ENCODE assay signal across 10 cellular contexts in genomic region chr17:48335168-48335567, GRCh38.
DNase-seq lines count a peak whose midpoint lies in the region; ATAC-seq, FAIRE-seq and TF ChIP-seq lines count a peak whose summit lies in the region.
"Had no signal": no experiment of that assay in that cellular context is flagged by ENCODE, and none has a peak within 500 bp of the region (broad histone marks: within the 10 kb centered on the region; RNA-seq: fewer than 3 reads in every experiment).

No MANE protein-coding gene starts in this region.

- H3K4me2 ChIP-seq in A549 (no peak overlapping the region), MM.1S (ENCODE audit: low read depth, low read length) (no peak overlapping the region)

- no peak for TF ChIP-seq POLR2A in A549 (IDR thresholded peaks at IDR 0.05; ENCODE audit: low read length)

- FAIRE-seq in A549 (lab: Jason Lieb, UNC), result peak; percentile 23
- peak; percentile 86 for FAIRE-seq in GM19239 (lab: Jason Lieb, UNC)
- peak; percentile 5 for FAIRE-seq in TTC549 (lab: Jason Lieb, UNC)

- H2AFZ ChIP-seq in MM.1S (ENCODE audit: low read length), result no peak overlapping the region

- H3K4me3 ChIP-seq in A549 (no peak overlapping the region), MM.1S (ENCODE audit: low read length) (no peak overlapping the region)

- TF ChIP-seq RAD21 in A549 (conservative IDR thresholded peaks at IDR 0.05 in 1 of 2, IDR thresholded peaks at IDR 0.05 in 1 of 2), result no peak

- H3K4me1 ChIP-seq in A549 (peaks cover 24% of the 10 kb centered on the region), MM.1S (ENCODE audit: low read length) (peaks cover 26% of the 10 kb centered on the region)

- no peak for TF ChIP-seq EP300 in A549 (IDR thresholded peaks at IDR 0.05)

- no peaks in the 10 kb centered on the region for H3K36me3 ChIP-seq in MM.1S (replicated peaks; ENCODE audit: insufficient read depth, low read length)

- no peaks in the 10 kb centered on the region for H3K9me3 Mint-ChIP-seq in mesothelial cell of epicardium
- H3K9me3 Mint-ChIP-seq: CD8-positive, alpha-beta T cell had no signal

- peak overlapping the region; percentile 40 for H3K27ac Mint-ChIP-seq in mesothelial cell of epicardium
- H3K27ac Mint-ChIP-seq: CD14-positive monocyte; CD8-positive, alpha-beta T cell had no signal

- H3K9ac ChIP-seq in MM.1S (ENCODE audit: low read length), result no peak overlapping the region

- no peaks in the 10 kb centered on the region for H3K79me2 ChIP-seq in MM.1S (ENCODE audit: low read length)

- peaks cover 78% of the 10 kb centered on the region for H3K4me1 Mint-ChIP-seq in mesothelial cell of epicardium

- H3K27ac ChIP-seq in A549, result no peak overlapping the region
- no peak overlapping the region for H3K27ac ChIP-seq in MM.1S (ENCODE audit: low read length)

- no peaks in the 10 kb centered on the region for H3K9me2 ChIP-seq in MM.1S (replicated peaks; ENCODE audit: insufficient read depth, low read length)

- POLR2A ChIA-PET in A549 (lab: Yijun Ruan, JAX), result no interaction called here

- no peaks in the 10 kb centered on the region for H3K27me3 ChIP-seq in MM.1S (replicated peaks; ENCODE audit: insufficient read depth, low read length)

- DNase-seq in A549 (ENCODE audit: low read depth in 1 of 2, low spot score in 1 of 2), result no peak
- no peak for DNase-seq in GM19239 (ENCODE audit: insufficient read length, low spot score)
- no peak for DNase-seq in mesothelial cell of epicardium (ENCODE audit: low spot score in 2 of 2, unreplicated experiment in 2 of 2)
- no peak for DNase-seq in MM.1S
- no peak for DNase-seq in DMS79 treated with DMSO at 0.1 percent for 48 hours (lab: John Stamatoyannopoulos, UW)
- DNase-seq: CD8-positive, alpha-beta T cell; GF-D8 had no signal

- CTCF ChIA-PET in A549 (lab: Yijun Ruan, JAX), result interaction anchor here (0.6 to 4.9 kb wide), 52 partner anchors 9 to 318 kb away, joined by 3 to 84 read pairs (median 4); partner anchors contain the start of gene HOXB9

- TF ChIP-seq CTCF in A549 (IDR thresholded peaks at IDR 0.05) (no peak), mesothelial cell of epicardium (IDR thresholded peaks at IDR 0.05; ENCODE audit: unreplicated experiment) (no peak), MM.1S (IDR thresholded peaks at IDR 0.05; ENCODE audit: low read length) (no peak)

- H3K27me3 Mint-ChIP-seq in mesothelial cell of epicardium (ENCODE audit: low read depth), result no peaks in the 10 kb centered on the region

- H3K4me3 Mint-ChIP-seq in mesothelial cell of epicardium, result no peak overlapping the region
- H3K4me3 Mint-ChIP-seq: CD8-positive, alpha-beta T cell had no signal

- no peaks in the 10 kb centered on the region for H3K36me3 Mint-ChIP-seq in mesothelial cell of epicardium
- H3K36me3 Mint-ChIP-seq: CD14-positive monocyte had no signal

- H3F3A ChIP-seq in MM.1S (ENCODE audit: insufficient read depth, low read length), result peaks cover 6% of the 10 kb centered on the region; the same call in 1 of the 2 replicates

- H3K9me3 ChIP-seq in A549 (no peaks in the 10 kb centered on the region), MM.1S (replicated peaks; ENCODE audit: insufficient read depth, low read length) (no peaks in the 10 kb centered on the region)

- no peak for ATAC-seq in A549
- no peak for ATAC-seq in GM21526 (IDR thresholded peaks at IDR 0.05; ENCODE audit: low FRiP score, unreplicated experiment)

- no peaks in the 10 kb centered on the region for H4K20me1 ChIP-seq in MM.1S (ENCODE audit: insufficient read depth, low read length)

TF ChIP-seq in A549, 52 proteins besides CTCF, POLR2A, EP300 and RAD21:
- TF ChIP-seq HMGXB4 (CRISPR knock-in tag; IDR thresholded peaks at IDR 0.05; ENCODE audit: borderline replicate concordance) (no peak), JUNB (IDR thresholded peaks at IDR 0.05) (no peak), KDM1A (IDR thresholded peaks at IDR 0.05; ENCODE audit: low read depth) (no peak), RNF2 (IDR thresholded peaks at IDR 0.05; ENCODE audit: borderline replicate concordance, low read depth) (no peak), CHD2 (IDR thresholded peaks at IDR 0.05; ENCODE audit: low read length, partially characterized antibody) (no peak), EHF (CRISPR knock-in tag; IDR thresholded peaks at IDR 0.05) (no peak), MYC (IDR thresholded peaks at IDR 0.05; ENCODE audit: borderline replicate concordance, low read length) (no peak), FOSB (CRISPR knock-in tag; IDR thresholded peaks at IDR 0.05) (no peak), TFCP2L1 (CRISPR knock-in tag; IDR thresholded peaks at IDR 0.05) (no peak), ZNF302 (CRISPR knock-in tag; IDR thresholded peaks at IDR 0.05) (no peak)
